12 cellular contexts compared by ENCODE assay signal in the genomic region with DNA sequence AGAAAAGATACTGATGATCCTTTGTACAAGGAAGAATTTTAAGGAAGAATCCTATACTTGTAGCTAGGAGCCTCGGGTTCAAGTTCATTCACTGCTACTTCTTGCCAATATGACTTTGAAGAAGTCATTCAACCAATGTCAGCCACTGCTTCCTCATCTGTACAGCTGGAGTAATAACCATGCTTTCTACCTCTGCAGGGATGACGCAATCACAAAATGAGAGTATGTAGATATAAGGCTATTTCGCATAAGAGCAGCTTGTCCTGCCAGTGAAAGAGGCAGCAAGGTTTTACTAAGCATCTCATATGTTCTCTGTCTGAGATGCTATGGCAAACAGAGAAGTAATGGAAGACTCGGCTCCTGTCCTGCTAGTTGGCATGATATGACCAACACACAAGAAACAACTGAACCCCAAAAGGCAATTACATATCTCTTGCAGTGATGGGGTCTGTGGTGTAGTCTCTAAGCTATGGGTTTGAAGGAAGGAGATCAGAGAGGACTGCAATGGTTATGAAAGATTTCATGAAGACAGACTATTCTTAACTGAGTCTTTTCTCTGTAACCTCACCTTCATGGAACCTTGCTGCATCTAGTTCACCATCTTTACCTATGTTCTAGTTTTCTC. TPM values are rescaled to one million over a fixed set of nuclear protein-coding genes. Genes with fewer than 3 reads are reported as not detected.
A peak's percentile ranks its signal among the peaks of the same experiment; 100 is the strongest.
DNase-seq lines count a peak whose midpoint lies in the region; ATAC-seq and TF ChIP-seq lines count a peak whose summit lies in the region.
"Had no signal": no experiment of that assay in that cellular context is flagged by ENCODE, and none has a peak within 500 bp of the region (broad histone marks: within the 10 kb centered on the region; RNA-seq: fewer than 3 reads in every experiment).

No MANE protein-coding gene starts in this region.

- H3K9me3 ChIP-seq in thyroid gland, result no peaks in the 10 kb centered on the region
- H3K9me3 ChIP-seq: HAP-1, SK-N-SH had no signal

- H3K9me3 Mint-ChIP-seq in activated naive CD4-positive, alpha-beta T cell treated with anti-CD3 and anti-CD28 coated beads for 36 hours, result no peaks in the 10 kb centered on the region
- no peaks in the 10 kb centered on the region for H3K9me3 Mint-ChIP-seq in activated naive CD4-positive, alpha-beta T cell treated with anti-CD3 and anti-CD28 coated beads, Interleukin-2, amount 10 ng/mL, durations not matched to agents 7 days and 5 days
- no peaks in the 10 kb centered on the region for H3K9me3 Mint-ChIP-seq in effector memory CD8-positive, alpha-beta T cell
- H3K9me3 Mint-ChIP-seq in stimulated activated memory B cell treated with anti-CD40 and anti-IgM and Interleukin-4, amounts not matched to agents 10 μg/mL and 1 μg/mL and 100 μg/mL, for 72 hours, result no peaks in the 10 kb centered on the region

- TF ChIP-seq POLR2A in thyroid gland (IDR thresholded peaks at IDR 0.05), result no peak

- no peak overlapping the region for H3K4me3 ChIP-seq in thyroid gland (replicated peaks in 1 of 3)
- H3K4me3 ChIP-seq: HAP-1 had no signal

- 90 to 94% methylated on average over 4 of the region's 4 CpGs for WGBS in thyroid gland, 2 donors

- ATAC-seq in effector memory CD8-positive, alpha-beta T cell (replicated peaks), result peak; percentile 39
- ATAC-seq in GM21390 (IDR thresholded peaks at IDR 0.05; ENCODE audit: unreplicated experiment) (no peak), GM19397 (IDR thresholded peaks at IDR 0.05; ENCODE audit: unreplicated experiment) (no peak)
- ATAC-seq in stimulated activated memory B cell treated with anti-CD40 and anti-IgM and Interleukin-4, amounts not matched to agents 10 μg/mL and 1 μg/mL and 100 μg/mL, for 72 hours, result no peak

- no peaks in the 10 kb centered on the region for H3K27me3 ChIP-seq in thyroid gland

- H3K27ac ChIP-seq in thyroid gland, result peak overlapping the region; percentile 12 to 20 (median 15)
- H3K27ac ChIP-seq: VCaP had no signal

- no peaks in the 10 kb centered on the region for H3K27me3 Mint-ChIP-seq in activated naive CD4-positive, alpha-beta T cell treated with anti-CD3 and anti-CD28 coated beads for 36 hours (ENCODE audit: low read depth)
- H3K27me3 Mint-ChIP-seq in activated naive CD4-positive, alpha-beta T cell treated with anti-CD3 and anti-CD28 coated beads, Interleukin-2, amount 10 ng/mL, durations not matched to agents 7 days and 5 days, result no peaks in the 10 kb centered on the region
- H3K27me3 Mint-ChIP-seq in effector memory CD8-positive, alpha-beta T cell, result no peaks in the 10 kb centered on the region
- peaks cover 11% of the 10 kb centered on the region for H3K27me3 Mint-ChIP-seq in stimulated activated memory B cell treated with anti-CD40 and anti-IgM and Interleukin-4, amounts not matched to agents 10 μg/mL and 1 μg/mL and 100 μg/mL, for 72 hours

- CTCF ChIA-PET in activated naive CD4-positive, alpha-beta T cell treated with anti-CD3 and anti-CD28 coated beads for 36 hours (lab: Charles Lee), result interaction anchor here (0.7 to 2.2 kb wide), 5 partner anchors 10 to 76 kb away, joined by 3 to 16 read pairs (median 5); no protein-coding TSS in a partner anchor
- CTCF ChIA-PET in activated naive CD4-positive, alpha-beta T cell treated with anti-CD3 and anti-CD28 coated beads, Interleukin-2, amount 10 ng/mL, durations not matched to agents 7 days and 5 days (lab: Charles Lee), result interaction anchor here (1.4 to 1.5 kb wide), 3 partner anchors 70 to 84 kb away, joined by 3 to 4 read pairs (median 4); no protein-coding TSS in a partner anchor

- H3K4me1 ChIP-seq in thyroid gland, result peaks cover 63 to 67% of the 10 kb centered on the region in 2 donors

- intact Hi-C loops in activated naive CD4-positive, alpha-beta T cell treated with anti-CD3 and anti-CD28 coated beads for 36 hours (cut with micrococcal nuclease), result no loop called here
- intact Hi-C loops in thyroid gland (cut with DNase I), result no loop called here

- no peak for DNase-seq in activated naive CD4-positive, alpha-beta T cell treated with anti-CD3 and anti-CD28 coated beads for 36 hours
- DNase-seq in activated naive CD4-positive, alpha-beta T cell treated with anti-CD3 and anti-CD28 coated beads, Interleukin-2, amount 10 ng/mL, durations not matched to agents 7 days and 5 days, result no peak
- peak; percentile 67 for DNase-seq in SIG-M5 (lab: John Stamatoyannopoulos, UW)
- no peak for DNase-seq in effector memory CD8-positive, alpha-beta T cell
- DNase-seq in thyroid gland, result no peak
- DNase-seq: activated CD8-positive, alpha-beta memory T cell treated with anti-CD3 and anti-CD28 coated beads, Interleukin-2, amount 50 U/mL, for 48 hours; SK-N-SH had no signal

- no peak overlapping the region for H3K4me3 Mint-ChIP-seq in activated naive CD4-positive, alpha-beta T cell treated with anti-CD3 and anti-CD28 coated beads for 36 hours
- H3K4me3 Mint-ChIP-seq in activated naive CD4-positive, alpha-beta T cell treated with anti-CD3 and anti-CD28 coated beads, Interleukin-2, amount 10 ng/mL, durations not matched to agents 7 days and 5 days, result no peak overlapping the region
- no peak overlapping the region for H3K4me3 Mint-ChIP-seq in effector memory CD8-positive, alpha-beta T cell
- H3K4me3 Mint-ChIP-seq in stimulated activated memory B cell treated with anti-CD40 and anti-IgM and Interleukin-4, amounts not matched to agents 10 μg/mL and 1 μg/mL and 100 μg/mL, for 72 hours, result no peak overlapping the region

- peak overlapping the region; percentile 59 for H3K27ac Mint-ChIP-seq in activated naive CD4-positive, alpha-beta T cell treated with anti-CD3 and anti-CD28 coated beads for 36 hours
- no peak overlapping the region for H3K27ac Mint-ChIP-seq in activated naive CD4-positive, alpha-beta T cell treated with anti-CD3 and anti-CD28 coated beads, Interleukin-2, amount 10 ng/mL, durations not matched to agents 7 days and 5 days
- peak overlapping the region in 1 of 2 donors; percentile 39 for H3K27ac Mint-ChIP-seq in effector memory CD8-positive, alpha-beta T cell
- H3K27ac Mint-ChIP-seq in stimulated activated memory B cell treated with anti-CD40 and anti-IgM and Interleukin-4, amounts not matched to agents 10 μg/mL and 1 μg/mL and 100 μg/mL, for 72 hours, result no peak overlapping the region

- TF ChIP-seq CTCF in thyroid gland (IDR thresholded peaks at IDR 0.05), result no peak

- H3K36me3 Mint-ChIP-seq in activated naive CD4-positive, alpha-beta T cell treated with anti-CD3 and anti-CD28 coated beads for 36 hours (ENCODE audit: low read depth), result peaks cover 3% of the 10 kb centered on the region
- peaks cover 64% of the 10 kb centered on the region for H3K36me3 Mint-ChIP-seq in activated naive CD4-positive, alpha-beta T cell treated with anti-CD3 and anti-CD28 coated beads, Interleukin-2, amount 10 ng/mL, durations not matched to agents 7 days and 5 days
- peaks cover 17% of the 10 kb centered on the region for H3K36me3 Mint-ChIP-seq in effector memory CD8-positive, alpha-beta T cell (ENCODE audit: insufficient read depth)
- H3K36me3 Mint-ChIP-seq in stimulated activated memory B cell treated with anti-CD40 and anti-IgM and Interleukin-4, amounts not matched to agents 10 μg/mL and 1 μg/mL and 100 μg/mL, for 72 hours, result no peaks in the 10 kb centered on the region

- H3K36me3 ChIP-seq in thyroid gland, result no peaks in the 10 kb centered on the region

- peaks cover 68% of the 10 kb centered on the region for H3K4me1 Mint-ChIP-seq in activated naive CD4-positive, alpha-beta T cell treated with anti-CD3 and anti-CD28 coated beads for 36 hours (ENCODE audit: low read depth)
- H3K4me1 Mint-ChIP-seq in activated naive CD4-positive, alpha-beta T cell treated with anti-CD3 and anti-CD28 coated beads, Interleukin-2, amount 10 ng/mL, durations not matched to agents 7 days and 5 days, result peaks cover 67% of the 10 kb centered on the region
- peaks cover 50 to 63% of the 10 kb centered on the region in 2 donors for H3K4me1 Mint-ChIP-seq in effector memory CD8-positive, alpha-beta T cell (ENCODE audit: low read depth in 2 of 2)
- H3K4me1 Mint-ChIP-seq in stimulated activated memory B cell treated with anti-CD40 and anti-IgM and Interleukin-4, amounts not matched to agents 10 μg/mL and 1 μg/mL and 100 μg/mL, for 72 hours, result no peaks in the 10 kb centered on the region

RNA-seq across cellular contexts. Expression of a gene that starts 9.2 kb away (rescaled TPM):
- 10 to 100 TPM; 77.4 to 79.5 TPM for total RNA-seq in activated naive CD4-positive, alpha-beta T cell treated with anti-CD3 and anti-CD28 coated beads for 36 hours
- total RNA-seq in thyroid gland, result 100 to 1,000 TPM in 3 of 4 donors, 10 to 100 TPM in 1; 82.0 to 174 (median 144) TPM
